Comparison of ENCODE assay signal across 8 cellular contexts in genomic region chr2:37655442-37655841, GRCh38. TPM values are rescaled to one million over a fixed set of nuclear protein-coding genes. Genes with fewer than 3 reads are reported as not detected.
A peak's percentile ranks its signal among the peaks of the same experiment; 100 is the strongest.
DNase-seq lines count a peak whose midpoint lies in the region; ATAC-seq and TF ChIP-seq lines count a peak whose summit lies in the region.

No MANE protein-coding gene starts in this region.

- H3K27me3 Mint-ChIP-seq in chondrocyte (ENCODE audit: low read depth) = no peaks in the 10 kb centered on the region
- no peaks in the 10 kb centered on the region for H3K27me3 Mint-ChIP-seq in neural crest cell (ENCODE audit: low read depth)

- no peak for ATAC-seq in GM18858 (IDR thresholded peaks at IDR 0.05; ENCODE audit: unreplicated experiment)
- ATAC-seq in HG03095 (IDR thresholded peaks at IDR 0.05; ENCODE audit: unreplicated experiment) = no peak

- H3K4me1 Mint-ChIP-seq in chondrocyte (ENCODE audit: low read depth) = peaks cover 90% of the 10 kb centered on the region
- H3K4me1 Mint-ChIP-seq in neural crest cell = peaks cover 85% of the 10 kb centered on the region

- H3K4me3 Mint-ChIP-seq in chondrocyte (ENCODE audit: unreplicated experiment) (no peak overlapping the region), neural crest cell (peak overlapping the region; percentile 54)

- TF ChIP-seq CTCF in MM.1S (IDR thresholded peaks at IDR 0.05; ENCODE audit: low read length) (no peak), chondrocyte (IDR thresholded peaks at IDR 0.05) (no peak), neural crest cell (conservative IDR thresholded peaks at IDR 0.05) (no peak)

- H3K27ac ChIP-seq in MM.1S (ENCODE audit: low read length) = peak overlapping the region; percentile 80

- no peak overlapping the region for H2AFZ ChIP-seq in MM.1S (ENCODE audit: low read length)

- H4K20me1 ChIP-seq in MM.1S (ENCODE audit: insufficient read depth, low read length) = no peaks in the 10 kb centered on the region

- H3K9me3 Mint-ChIP-seq in chondrocyte (ENCODE audit: low read depth) = no peaks in the 10 kb centered on the region
- peaks cover 5% of the 10 kb centered on the region for H3K9me3 Mint-ChIP-seq in neural crest cell

- H3K79me2 ChIP-seq in MM.1S (ENCODE audit: low read length) = peaks cover 90% of the 10 kb centered on the region

- H3K36me3 Mint-ChIP-seq in chondrocyte (ENCODE audit: low read depth) (peaks cover 9% of the 10 kb centered on the region), neural crest cell (ENCODE audit: low read depth) (peaks cover 9% of the 10 kb centered on the region)

- H3F3A ChIP-seq in MM.1S (ENCODE audit: insufficient read depth, low read length) = peaks cover 45% of the 10 kb centered on the region

- H3K9me3 ChIP-seq in MM.1S (replicated peaks; ENCODE audit: insufficient read depth, low read length) = no peaks in the 10 kb centered on the region

- H3K9ac ChIP-seq in MM.1S (ENCODE audit: low read length) = peak overlapping the region; percentile 17; the same call in 1 of the 2 replicates

- DNase-seq in DMS153 treated with DMSO at 0.1 percent for 48 hours (lab: John Stamatoyannopoulos, UW; ENCODE audit: unreplicated experiment) (peak; percentile 59), MM.1S (peak; percentile 10), chondrocyte (ENCODE audit: low spot score) (no peak), neural crest cell (ENCODE audit: low read depth, low spot score) (no peak), NCI-H446 treated with DMSO at 0.1 percent for 48 hours (lab: John Stamatoyannopoulos, UW) (no peak)
- no peak for DNase-seq in activated effector memory CD4-positive, alpha-beta T cell treated with anti-CD3 and anti-CD28 coated beads, Interleukin-2, amount 50 U/mL, for 16 hours

- H3K27me3 ChIP-seq in MM.1S (replicated peaks; ENCODE audit: insufficient read depth, low read length) = no peaks in the 10 kb centered on the region

- H3K27ac Mint-ChIP-seq in chondrocyte (ENCODE audit: unreplicated experiment) = peak overlapping the region; percentile 91
- no peak overlapping the region for H3K27ac Mint-ChIP-seq in neural crest cell (ENCODE audit: unreplicated experiment)

- peak overlapping the region; percentile 23 for H3K4me3 ChIP-seq in MM.1S (ENCODE audit: low read length)

- peak overlapping the region; percentile 98 for H3K4me2 ChIP-seq in MM.1S (ENCODE audit: low read depth, low read length)

- no peaks in the 10 kb centered on the region for H3K36me3 ChIP-seq in MM.1S (replicated peaks; ENCODE audit: insufficient read depth, low read length)

- H3K4me1 ChIP-seq in MM.1S (ENCODE audit: low read length) = peaks cover 71% of the 10 kb centered on the region

- no peaks in the 10 kb centered on the region for H3K9me2 ChIP-seq in MM.1S (replicated peaks; ENCODE audit: insufficient read depth, low read length)

RNA-seq across cellular contexts. Expression of gene CDC42EP3, which starts 16.0 kb away (rescaled TPM):
- total RNA-seq in chondrocyte (60.3 to 97.8 TPM (median 91.2 TPM) in 3 replicates), neural crest cell (15.7 and 17.5 TPM in 2 replicates)

Comparison
In these comparisons a context has a peak if more than half of its experiments do, and no peak if none do; other contexts are left out.
1. DNase-seq: peak in DMS153 treated with DMSO at 0.1 percent for 48 hours (single experiment) and MM.1S (single experiment); none in chondrocyte (single experiment), neural crest cell (single experiment), NCI-H446 treated with DMSO at 0.1 percent for 48 hours (single experiment) and activated effector memory CD4-positive, alpha-beta T cell treated with anti-CD3 and anti-CD28 coated beads, Interleukin-2, amount 50 U/mL, for 16 hours (single experiment).